In genomic region chr12:2288875-2289274, GRCh38 we compare ENCODE assay signal across 22 cellular contexts.
DNase-seq lines count a peak whose midpoint lies in the region; ATAC-seq and TF ChIP-seq lines count a peak whose summit lies in the region.
"Had no signal": no experiment of that assay in that cellular context is flagged by ENCODE, and none has a peak within 500 bp of the region (broad histone marks: within the 10 kb centered on the region; RNA-seq: fewer than 3 reads in every experiment).

No MANE protein-coding gene starts in this region.

- H3K27ac ChIP-seq in left ventricle myocardium inferior (replicated peaks) (peak overlapping the region; percentile 83), dorsolateral prefrontal cortex (no peak overlapping the region)
- H3K27ac ChIP-seq: cardiac muscle cell, epithelial cell of prostate, gastrocnemius medialis, KMS-11 had no signal

- intact Hi-C loops in left ventricle myocardium inferior (cut with micrococcal nuclease) (loop anchor here (10.0 kb wide), 1 partner anchor 234 kb away; the partner anchor contains the start of gene CACNA1C), Right ventricle myocardium superior (cut with DNase I) (loop anchor here (10.0 kb wide), 1 partner anchor 484 kb away; no protein-coding TSS in a partner anchor), dorsolateral prefrontal cortex (cut with DNase I) (loop anchor here (5.0 to 10.0 kb wide), 3 partner anchors 232 to 494 kb away; no protein-coding TSS in a partner anchor)

- H3K27me3 ChIP-seq in left ventricle myocardium inferior (ENCODE audit: low read depth) (no peaks in the 10 kb centered on the region), dorsolateral prefrontal cortex (no peaks in the 10 kb centered on the region)
- H3K27me3 ChIP-seq: cardiac muscle cell had no signal

- TF ChIP-seq CTCF in left ventricle myocardium inferior (IDR thresholded peaks at IDR 0.05; ENCODE audit: borderline replicate concordance): no peak
- no peak for TF ChIP-seq CTCF in foreskin fibroblast (IDR thresholded peaks at IDR 0.05; ENCODE audit: low read depth, low read length)
- TF ChIP-seq CTCF in dorsolateral prefrontal cortex (IDR thresholded peaks at IDR 0.05 in 54 of 56, conservative IDR thresholded peaks at IDR 0.05 in 2 of 56; ENCODE audit: low read depth in 1 of 56, partially characterized antibody in 56 of 56): no peak

- H3K4me3 ChIP-seq in left ventricle myocardium inferior: no peak overlapping the region
- no peak overlapping the region for H3K4me3 ChIP-seq in foreskin fibroblast (ENCODE audit: low read depth in 1 of 2, low read length in 2 of 2)
- H3K4me3 ChIP-seq in dorsolateral prefrontal cortex: no peak overlapping the region
- H3K4me3 ChIP-seq: cardiac muscle cell, gastrocnemius medialis had no signal

- no peak for DNase-seq in left ventricle myocardium inferior
- DNase-seq in Right ventricle myocardium superior: no peak
- DNase-seq in NCI-H69 (lab: John Stamatoyannopoulos, UW): peak; percentile 97
- DNase-seq in foreskin fibroblast: peak; percentile 64 to 85
- no peak for DNase-seq in stimulated activated CD4-positive, alpha-beta T cell treated with anti-CD3 and anti-CD28 coated beads, Interleukin-15, amount 100 ng/mL, for 24 hours
- no peak for DNase-seq in HCEC 1CT
- DNase-seq in dorsolateral prefrontal cortex: no peak
- DNase-seq: activated CD4-positive, alpha-beta T cell treated with anti-CD3 and anti-CD28 coated beads, Interleukin-2, amount 50 U/mL, for 4 hours; activated gamma-delta T cell treated with Interleukin-2 at 50 U/mL for 16 hours; amygdala; CD4-positive, alpha-beta T cell; DMS153; gastrocnemius medialis; mammary epithelial cell; naive thymus-derived CD4-positive, alpha-beta T cell; NCI-H82; PC-3; SIG-M5 had no signal

- no peaks in the 10 kb centered on the region for H3K36me3 ChIP-seq in left ventricle myocardium inferior
- H3K36me3 ChIP-seq: cardiac muscle cell, gastrocnemius medialis had no signal

- H3K4me1 ChIP-seq in left ventricle myocardium inferior: peaks cover 100% of the 10 kb centered on the region

- no peak for ATAC-seq in Right ventricle myocardium superior (ENCODE audit: poor library complexity)
- no peak for ATAC-seq in GM18511 (IDR thresholded peaks at IDR 0.05; ENCODE audit: unreplicated experiment)
- ATAC-seq: naive thymus-derived CD4-positive, alpha-beta T cell; PC-3 had no signal

- no peaks in the 10 kb centered on the region for H3K9me3 ChIP-seq in left ventricle myocardium inferior (replicated peaks)
- H3K9me3 ChIP-seq: gastrocnemius medialis had no signal

Comparison
In these comparisons a context has a peak if more than half of its experiments do, and no peak if none do; other contexts are left out.
1. DNase-seq: peak in NCI-H69 (single experiment) and foreskin fibroblast (2 of 2); none in left ventricle myocardium inferior (single experiment), Right ventricle myocardium superior (single experiment), stimulated activated CD4-positive, alpha-beta T cell treated with anti-CD3 and anti-CD28 coated beads, Interleukin-15, amount 100 ng/mL, for 24 hours (single experiment), HCEC 1CT (single experiment) and dorsolateral prefrontal cortex (0 of 10).